In the genomic region with DNA sequence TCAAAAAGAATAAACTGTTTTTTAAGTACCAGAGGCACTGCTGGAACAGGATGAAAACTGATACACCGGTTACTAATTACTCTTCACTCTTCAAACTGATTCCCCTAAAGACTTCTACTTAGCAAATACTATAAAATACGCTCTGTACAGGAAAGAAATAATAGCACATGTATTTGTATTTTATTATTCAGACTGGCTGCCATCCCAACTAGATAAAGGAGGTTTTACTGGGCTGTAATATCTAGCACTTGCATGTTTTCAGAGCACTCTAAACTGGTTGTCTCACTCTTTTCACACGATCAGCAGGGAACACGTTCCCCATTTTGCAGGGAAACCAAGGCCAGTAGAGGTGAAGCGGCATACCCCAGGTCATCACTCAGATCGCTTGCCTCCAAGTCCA, we compare ENCODE assay signal across 21 cellular contexts.
"Had no signal": no experiment of that assay in that cellular context is flagged by ENCODE, and none has a peak within 500 bp of the region (broad histone marks: within the 10 kb centered on the region; RNA-seq: fewer than 3 reads in every experiment).

No MANE protein-coding gene starts in this region.

- DNase-seq: activated CD8-positive, alpha-beta memory T cell treated with anti-CD3 and anti-CD28 coated beads for 24 hours; activated CD8-positive, alpha-beta memory T cell treated with anti-CD3 and anti-CD28 coated beads, Interleukin-2, amount 50 U/mL, for 48 hours; activated effector memory CD4-positive, alpha-beta T cell treated with Interleukin-2 at 50 U/mL for 16 hours; activated naive CD4-positive, alpha-beta T cell treated with anti-CD3 and anti-CD28 coated beads, Interleukin-2, amount 50 U/mL, for 16 hours; activated T-cell treated with anti-CD3 and anti-CD28 coated beads, Interleukin-2, amount 50 U/mL, for 48 hours; aorta; cerebellar nuclear complex; effector CD4-positive, alpha-beta T cell; heart left ventricle; kidney glomerular epithelial cell; left ventricle myocardium superior; naive B cell; retina; stimulated activated CD4-positive, alpha-beta T cell treated with anti-CD3 and anti-CD28 coated beads, Interleukin-12 subunit alpha, Interleukin-12 subunit beta, amount 100 ng/mL, for 4 hours; stimulated activated CD4-positive, alpha-beta T cell treated with anti-CD3 and anti-CD28 coated beads, Interleukin-1b, Interleukin-23, amount 100 ng/mL, for 48 hours; stimulated activated CD8-positive, alpha-beta memory T cell treated with anti-CD3 and anti-CD28 coated beads, Interleukin-4, amount 100 ng/mL, for 48 hours; stimulated activated naive CD4-positive, alpha-beta T cell; T-helper 9 cell had no signal

- H3K4me3 ChIP-seq: gastroesophageal sphincter, heart left ventricle had no signal

- H3K9me3 ChIP-seq: gastroesophageal sphincter, heart left ventricle had no signal

- H3K27me3 ChIP-seq: gastroesophageal sphincter, heart left ventricle had no signal

- ATAC-seq: activated CD4-positive, CD25-positive, alpha-beta regulatory T cell treated with anti-CD3 and anti-CD28 coated beads, Interleukin-2, amount 50 U/mL, for 24 hours; esophagus mucosa; gastroesophageal sphincter; heart left ventricle; left ventricle myocardium superior had no signal
